In the genomic region with DNA sequence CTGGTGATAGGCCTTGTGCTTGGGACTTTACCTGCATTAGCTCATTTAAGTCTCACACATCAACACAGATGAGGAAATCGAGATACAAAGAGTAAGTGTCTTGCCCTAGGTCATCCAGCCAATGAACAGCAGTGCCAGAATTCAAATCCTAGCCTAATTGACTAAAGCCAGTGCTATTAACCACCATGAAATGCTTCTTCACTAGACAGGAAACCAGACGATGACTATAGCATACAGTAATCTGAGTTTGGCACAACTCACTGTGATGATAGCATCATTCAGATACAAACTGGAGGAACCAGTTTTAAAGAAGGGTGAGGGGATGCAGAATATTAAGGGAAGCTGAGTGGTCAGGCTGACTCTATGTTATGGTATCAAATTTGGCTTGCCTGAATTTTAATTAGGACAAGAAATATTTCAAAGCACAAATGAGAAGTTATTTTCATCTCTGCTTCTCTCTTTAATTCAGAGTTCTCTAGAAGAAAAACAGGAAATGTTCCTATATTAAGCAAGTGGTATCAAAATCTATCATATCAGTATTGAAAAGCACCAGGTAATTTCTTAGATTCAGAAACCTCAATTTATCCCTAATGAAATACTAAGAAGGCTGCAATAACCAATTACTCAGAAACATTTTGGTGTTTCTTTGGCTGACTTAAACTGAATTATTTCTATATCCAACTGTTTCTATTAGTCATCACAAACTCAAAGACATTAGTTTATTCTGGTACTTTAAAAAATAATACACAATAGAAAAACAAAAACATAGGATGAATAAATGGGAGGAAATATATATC, we compare ENCODE assay signal across 9 cellular contexts.
DNase-seq lines count a peak whose midpoint lies in the region; ATAC-seq and TF ChIP-seq lines count a peak whose summit lies in the region.
"Had no signal": no experiment of that assay in that cellular context is flagged by ENCODE, and none has a peak within 500 bp of the region (broad histone marks: within the 10 kb centered on the region; RNA-seq: fewer than 3 reads in every experiment).

No MANE protein-coding gene starts in this region.

- H3K4me3 Mint-ChIP-seq in neural progenitor cell = no peak overlapping the region

- H3K27me3 ChIP-seq in DND-41 (ENCODE audit: insufficient read depth, low read length, poor library complexity) = no peaks in the 10 kb centered on the region
- H3K27me3 ChIP-seq in neural progenitor cell = no peaks in the 10 kb centered on the region

- no peak for DNase-seq in DND-41
- peak; percentile 91 for DNase-seq in HCEC 1CT
- DNase-seq in RKO (ENCODE audit: low spot score) = peak; percentile 97
- peak; percentile 75 for DNase-seq in dedifferentiated amniotic fluid mesenchymal stem cell (ENCODE audit: extremely low spot score)
- no peak for DNase-seq in stimulated activated naive CD8-positive, alpha-beta T cell treated with anti-CD3 and anti-CD28 coated beads, Interleukin-15, Interleukin-2, amounts not matched to agents 100 U/mL and 50 U/mL, for 24 hours
- no peak for DNase-seq in neural progenitor cell (ENCODE audit: low spot score)
- DNase-seq: psoas muscle had no signal

- no peak overlapping the region for H3K27ac Mint-ChIP-seq in neural progenitor cell

- 0 out of 2 replicates have a peak overlapping the region, but pooled peaks have one; percentile 45 for H3K4me2 ChIP-seq in DND-41 (ENCODE audit: insufficient read depth, low read length)
- H3K4me2 ChIP-seq in neural progenitor cell = no peak overlapping the region

- H3K79me2 ChIP-seq in DND-41 (ENCODE audit: insufficient read depth, low read length) = no peaks in the 10 kb centered on the region
- H3K79me2 ChIP-seq in neural progenitor cell (ENCODE audit: low read depth) = no peaks in the 10 kb centered on the region

- H3K9me3 Mint-ChIP-seq in neural progenitor cell = no peaks in the 10 kb centered on the region

- H3K9ac ChIP-seq in DND-41 (ENCODE audit: low read depth, low read length) (no peak overlapping the region), neural progenitor cell (no peak overlapping the region)

- H3K27ac ChIP-seq in DND-41 (ENCODE audit: low read length) (peak overlapping the region; percentile 70), neural progenitor cell (no peak overlapping the region)
- H3K27ac ChIP-seq: psoas muscle had no signal

- H3K9me3 ChIP-seq in DND-41 (ENCODE audit: insufficient read depth, low read length, severe bottlenecking) = no peaks in the 10 kb centered on the region
- H3K9me3 ChIP-seq in neural progenitor cell (ENCODE audit: low read depth) = no peaks in the 10 kb centered on the region
- H3K9me3 ChIP-seq: psoas muscle had no signal

- H2AFZ ChIP-seq in DND-41 (ENCODE audit: low read depth, low read length) (0 out of 2 replicates have a peak overlapping the region, but pooled peaks have one; percentile 11), neural progenitor cell (replicated peaks) (no peak overlapping the region)

- TF ChIP-seq CTCF in DND-41 (IDR thresholded peaks at IDR 0.05; ENCODE audit: borderline replicate concordance, extremely low read depth, low read length, poor library complexity, severe bottlenecking) (no peak), neural progenitor cell (IDR thresholded peaks at IDR 0.05) (no peak)

- no peaks in the 10 kb centered on the region for H3K36me3 Mint-ChIP-seq in neural progenitor cell

- H3F3A ChIP-seq in neural progenitor cell (ENCODE audit: low read depth) = no peaks in the 10 kb centered on the region

- ATAC-seq in DND-41 (ENCODE audit: insufficient read depth, low read depth) = peak; percentile 55
- peak; percentile 69 for ATAC-seq in stimulated activated naive CD8-positive, alpha-beta T cell treated with anti-CD3 and anti-CD28 coated beads, Interleukin-15, Interleukin-2, amounts not matched to agents 100 U/mL and 50 U/mL, for 24 hours
- ATAC-seq in HG03025 (IDR thresholded peaks at IDR 0.05; ENCODE audit: low FRiP score, unreplicated experiment) = no peak
- no peak for ATAC-seq in HG03175 (IDR thresholded peaks at IDR 0.05; ENCODE audit: unreplicated experiment)

- H3K4me1 Mint-ChIP-seq in neural progenitor cell = no peaks in the 10 kb centered on the region

- H4K20me1 ChIP-seq in DND-41 (ENCODE audit: insufficient read depth, low read length) (no peaks in the 10 kb centered on the region), neural progenitor cell (ENCODE audit: low read depth) (no peaks in the 10 kb centered on the region)

- no peaks in the 10 kb centered on the region for H3K36me3 ChIP-seq in DND-41 (ENCODE audit: insufficient read depth, low read length)
- H3K36me3 ChIP-seq in neural progenitor cell = no peaks in the 10 kb centered on the region

- H3K4me3 ChIP-seq in DND-41 (ENCODE audit: low read depth in 1 of 2, low read length in 2 of 2) (no peak overlapping the region), neural progenitor cell (no peak overlapping the region)
- H3K4me3 ChIP-seq: psoas muscle had no signal

- H3K27me3 Mint-ChIP-seq in neural progenitor cell (ENCODE audit: insufficient read depth, low read depth) = no peaks in the 10 kb centered on the region

- H3K4me1 ChIP-seq in DND-41 (ENCODE audit: insufficient read depth, low read length) (peaks cover 33% of the 10 kb centered on the region), neural progenitor cell (no peaks in the 10 kb centered on the region)
- H3K4me1 ChIP-seq: psoas muscle had no signal

Comparison
In these comparisons a context has a peak if more than half of its experiments do, and no peak if none do; other contexts are left out.
1. ATAC-seq: peak in DND-41 (single experiment) and stimulated activated naive CD8-positive, alpha-beta T cell treated with anti-CD3 and anti-CD28 coated beads, Interleukin-15, Interleukin-2, amounts not matched to agents 100 U/mL and 50 U/mL, for 24 hours (single experiment); none in HG03025 (single experiment) and HG03175 (single experiment).
2. DNase-seq: peak in HCEC 1CT (single experiment), RKO (single experiment) and dedifferentiated amniotic fluid mesenchymal stem cell (single experiment); none in DND-41 (single experiment), stimulated activated naive CD8-positive, alpha-beta T cell treated with anti-CD3 and anti-CD28 coated beads, Interleukin-15, Interleukin-2, amounts not matched to agents 100 U/mL and 50 U/mL, for 24 hours (single experiment) and neural progenitor cell (single experiment).